ENCODE assay signal across 20 cellular contexts in genomic region chr9:89991204-89991790, GRCh38.
DNase-seq lines count a peak whose midpoint lies in the region; FAIRE-seq and TF ChIP-seq lines count a peak whose summit lies in the region.
"Had no signal": no experiment of that assay in that cellular context is flagged by ENCODE, and none has a peak within 500 bp of the region (broad histone marks: within the 10 kb centered on the region; RNA-seq: fewer than 3 reads in every experiment).

No MANE protein-coding gene starts in this region.

- H3K27ac ChIP-seq in neutrophil: peak overlapping the region; percentile 81
- H3K27ac ChIP-seq: KMS-11, PC-9, SK-N-MC had no signal

- no peak for FAIRE-seq in GM19239 (lab: Jason Lieb, UNC)

- no peaks in the 10 kb centered on the region for H3K27me3 ChIP-seq in neutrophil
- H3K27me3 ChIP-seq: MG63 had no signal

- peaks cover 82 to 83% of the 10 kb centered on the region in 2 experiments for H3K4me1 ChIP-seq in neutrophil (ENCODE audit: control insufficient read depth in 1 of 2, insufficient read depth in 1 of 2, low read depth in 1 of 2, low read length in 1 of 2)

- no peaks in the 10 kb centered on the region for H3K9me3 ChIP-seq in neutrophil
- H3K9me3 ChIP-seq: MG63 had no signal

- H3K36me3 ChIP-seq in neutrophil: no peaks in the 10 kb centered on the region
- H3K36me3 ChIP-seq: MG63 had no signal

- no peak overlapping the region for H3K4me3 ChIP-seq in neutrophil (ENCODE audit: low read depth in 1 of 2, low read length in 1 of 2)
- H3K4me3 ChIP-seq: MG63, PC-9, SK-N-MC had no signal

- DNase-seq in NCI-H2227 (lab: John Stamatoyannopoulos, UW; ENCODE audit: unreplicated experiment) (peak; percentile 8), NCI-H2227 treated with DMSO at 0.1 percent for 48 hours (lab: John Stamatoyannopoulos, UW) (no peak), NCI-H2171 treated with DMSO at 0.1 percent for 48 hours (lab: John Stamatoyannopoulos, UW) (peak; percentile 54), cerebellum (ENCODE audit: low spot score) (peak; percentile 51), 8988T (no peak), GM19239 (ENCODE audit: insufficient read length, low spot score) (no peak), kidney glomerular epithelial cell (lab: John Stamatoyannopoulos, UW) (no peak)
- DNase-seq: AML-193; Calu3; CD4-positive, CD25-positive, alpha-beta regulatory T cell; GDM1; HFFc6; MG63; NCI-H1436; NCI-H524; PC-9; T-cell had no signal

- no peak for TF ChIP-seq CTCF in neutrophil (IDR thresholded peaks at IDR 0.05)

Comparison
In these comparisons a context has a peak if more than half of its experiments do, and no peak if none do; other contexts are left out.
1. DNase-seq: peak in NCI-H2227 (single experiment), NCI-H2171 treated with DMSO at 0.1 percent for 48 hours (single experiment) and cerebellum (single experiment); none in NCI-H2227 treated with DMSO at 0.1 percent for 48 hours (single experiment), 8988T (single experiment), GM19239 (single experiment) and kidney glomerular epithelial cell (single experiment).